In genomic region chr16:2515180-2515803, GRCh38 we compare ENCODE assay signal across 6 cellular contexts.
DNase-seq lines count a peak whose midpoint lies in the region; ATAC-seq lines count a peak whose summit lies in the region.

No MANE protein-coding gene starts in this region.

- H3K9me3 Mint-ChIP-seq in activated naive CD8-positive, alpha-beta T cell treated with anti-CD3 and anti-CD28 coated beads, Interleukin-2, amount 50 U/mL, for 24 hours = no peaks in the 10 kb centered on the region

- DNase-seq in GM03348 (ENCODE audit: low spot score) (peak; percentile 46), COR-L47 (lab: John Stamatoyannopoulos, UW) (no peak), cerebellar cortex (ENCODE audit: low spot score) (no peak)
- no peak for DNase-seq in activated naive CD8-positive, alpha-beta T cell treated with anti-CD3 and anti-CD28 coated beads, Interleukin-2, amount 50 U/mL, for 24 hours

- H3K27me3 ChIP-seq in mucosa of rectum (ENCODE audit: control insufficient read depth in 2 of 2, insufficient read depth in 2 of 2, low read length in 2 of 2) = no peaks in the 10 kb centered on the region

- peaks cover 15% of the 10 kb centered on the region for H3K36me3 Mint-ChIP-seq in activated naive CD8-positive, alpha-beta T cell treated with anti-CD3 and anti-CD28 coated beads, Interleukin-2, amount 50 U/mL, for 24 hours (ENCODE audit: low read depth)

- ATAC-seq in activated naive CD8-positive, alpha-beta T cell treated with anti-CD3 and anti-CD28 coated beads, Interleukin-2, amount 50 U/mL, for 24 hours = no peak
- no peak for ATAC-seq in HG03196 (IDR thresholded peaks at IDR 0.05; ENCODE audit: unreplicated experiment)

- H3K27me3 Mint-ChIP-seq in activated naive CD8-positive, alpha-beta T cell treated with anti-CD3 and anti-CD28 coated beads, Interleukin-2, amount 50 U/mL, for 24 hours = no peaks in the 10 kb centered on the region

- peaks cover 0 to 5% of the 10 kb centered on the region in 2 donors for H3K36me3 ChIP-seq in mucosa of rectum (ENCODE audit: control insufficient read depth in 2 of 2, insufficient read depth in 2 of 2, low read length in 2 of 2)

- peak overlapping the region; percentile 91 for H3K27ac Mint-ChIP-seq in activated naive CD8-positive, alpha-beta T cell treated with anti-CD3 and anti-CD28 coated beads, Interleukin-2, amount 50 U/mL, for 24 hours

- peaks cover 61% of the 10 kb centered on the region for H3K4me1 Mint-ChIP-seq in activated naive CD8-positive, alpha-beta T cell treated with anti-CD3 and anti-CD28 coated beads, Interleukin-2, amount 50 U/mL, for 24 hours

- peak overlapping the region; percentile 83 to 90 for H3K4me3 ChIP-seq in mucosa of rectum (ENCODE audit: low read length in 2 of 2)

- peaks cover 57 to 58% of the 10 kb centered on the region in 2 donors for H3K4me1 ChIP-seq in mucosa of rectum (ENCODE audit: control insufficient read depth in 2 of 2, insufficient read depth in 2 of 2, low read length in 2 of 2)

- H3K4me3 Mint-ChIP-seq in activated naive CD8-positive, alpha-beta T cell treated with anti-CD3 and anti-CD28 coated beads, Interleukin-2, amount 50 U/mL, for 24 hours = peak overlapping the region; percentile 90

- no peaks in the 10 kb centered on the region for H3K9me3 ChIP-seq in mucosa of rectum (ENCODE audit: control insufficient read depth in 2 of 2, low read length in 2 of 2)

- H3K27ac ChIP-seq in mucosa of rectum (ENCODE audit: low read depth in 2 of 2, low read length in 2 of 2) = peak overlapping the region; percentile 97 to 98

- peak overlapping the region; percentile 85 to 95 for H3K9ac ChIP-seq in mucosa of rectum (ENCODE audit: low read depth in 1 of 2, low read length in 2 of 2)
